1 cellular context compared by ENCODE assay signal in the genomic region with DNA sequence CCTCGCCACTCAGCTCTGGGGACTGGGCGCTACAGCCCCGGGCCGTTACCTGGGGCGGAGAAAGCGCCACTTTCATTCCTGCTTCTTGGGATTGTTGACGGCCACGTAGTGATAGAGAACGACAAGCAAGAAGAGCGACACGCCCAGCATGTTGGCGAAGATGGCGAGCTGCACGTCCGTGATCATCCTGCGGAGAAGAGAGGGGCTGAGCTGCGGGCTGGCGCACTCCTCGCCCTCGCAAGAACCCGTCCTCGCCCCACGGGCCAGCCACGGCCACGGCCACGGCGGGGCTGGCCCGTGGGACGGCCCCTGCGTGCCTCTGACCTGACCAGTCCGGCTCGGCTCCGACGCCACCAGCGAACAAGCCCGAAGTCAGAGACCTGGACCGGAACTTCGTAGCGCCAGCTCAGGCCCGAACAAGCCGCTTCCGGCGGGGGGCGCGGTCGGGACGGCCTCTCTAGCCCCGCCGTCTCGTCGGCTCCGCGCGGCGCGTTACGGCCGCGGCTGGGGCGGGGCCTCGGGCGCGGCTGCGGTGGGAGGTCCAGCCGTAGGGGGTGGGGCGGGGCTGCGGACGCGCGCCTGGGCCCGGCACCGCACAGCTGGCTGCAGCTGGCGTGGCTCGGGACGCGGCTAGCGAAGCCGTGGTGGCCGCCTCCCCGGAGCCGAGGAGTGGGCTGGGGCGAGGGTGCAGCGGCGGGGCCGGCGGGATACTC.
TF ChIP-seq lines count a peak whose summit lies in the region.

TSS of gene OST4 (minus strand) at position 378 of the 713 bp plus-strand sequence.

TF ChIP-seq in K562, 482 proteins besides CTCF, POLR2A, EP300 and RAD21 (continued from another document and continues in another):
- TF ChIP-seq, protein P1, sequence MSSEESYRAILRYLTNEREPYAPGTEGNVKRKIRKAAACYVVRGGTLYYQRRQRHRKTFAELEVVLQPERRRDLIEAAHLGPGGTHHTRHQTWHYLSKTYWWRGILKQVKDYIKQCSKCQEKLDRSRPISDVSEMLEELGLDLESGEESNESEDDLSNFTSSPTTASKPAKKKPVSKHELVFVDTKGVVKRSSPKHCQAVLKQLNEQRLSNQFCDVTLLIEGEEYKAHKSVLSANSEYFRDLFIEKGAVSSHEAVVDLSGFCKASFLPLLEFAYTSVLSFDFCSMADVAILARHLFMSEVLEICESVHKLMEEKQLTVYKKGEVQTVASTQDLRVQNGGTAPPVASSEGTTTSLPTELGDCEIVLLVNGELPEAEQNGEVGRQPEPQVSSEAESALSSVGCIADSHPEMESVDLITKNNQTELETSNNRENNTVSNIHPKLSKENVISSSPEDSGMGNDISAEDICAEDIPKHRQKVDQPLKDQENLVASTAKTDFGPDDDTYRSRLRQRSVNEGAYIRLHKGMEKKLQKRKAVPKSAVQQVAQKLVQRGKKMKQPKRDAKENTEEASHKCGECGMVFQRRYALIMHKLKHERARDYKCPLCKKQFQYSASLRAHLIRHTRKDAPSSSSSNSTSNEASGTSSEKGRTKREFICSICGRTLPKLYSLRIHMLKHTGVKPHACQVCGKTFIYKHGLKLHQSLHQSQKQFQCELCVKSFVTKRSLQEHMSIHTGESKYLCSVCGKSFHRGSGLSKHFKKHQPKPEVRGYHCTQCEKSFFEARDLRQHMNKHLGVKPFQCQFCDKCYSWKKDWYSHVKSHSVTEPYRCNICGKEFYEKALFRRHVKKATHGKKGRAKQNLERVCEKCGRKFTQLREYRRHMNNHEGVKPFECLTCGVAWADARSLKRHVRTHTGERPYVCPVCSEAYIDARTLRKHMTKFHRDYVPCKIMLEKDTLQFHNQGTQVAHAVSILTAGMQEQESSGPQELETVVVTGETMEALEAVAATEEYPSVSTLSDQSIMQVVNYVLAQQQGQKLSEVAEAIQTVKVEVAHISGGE (CRISPR knock-in tag; IDR thresholded peaks at IDR 0.05) = peak in 1 of 3 experiments; percentile 87; a peak in 2 of 6 replicates
- TF ChIP-seq EHMT2 (IDR thresholded peaks at IDR 0.05) = no peak
- TF ChIP-seq, protein P2, sequence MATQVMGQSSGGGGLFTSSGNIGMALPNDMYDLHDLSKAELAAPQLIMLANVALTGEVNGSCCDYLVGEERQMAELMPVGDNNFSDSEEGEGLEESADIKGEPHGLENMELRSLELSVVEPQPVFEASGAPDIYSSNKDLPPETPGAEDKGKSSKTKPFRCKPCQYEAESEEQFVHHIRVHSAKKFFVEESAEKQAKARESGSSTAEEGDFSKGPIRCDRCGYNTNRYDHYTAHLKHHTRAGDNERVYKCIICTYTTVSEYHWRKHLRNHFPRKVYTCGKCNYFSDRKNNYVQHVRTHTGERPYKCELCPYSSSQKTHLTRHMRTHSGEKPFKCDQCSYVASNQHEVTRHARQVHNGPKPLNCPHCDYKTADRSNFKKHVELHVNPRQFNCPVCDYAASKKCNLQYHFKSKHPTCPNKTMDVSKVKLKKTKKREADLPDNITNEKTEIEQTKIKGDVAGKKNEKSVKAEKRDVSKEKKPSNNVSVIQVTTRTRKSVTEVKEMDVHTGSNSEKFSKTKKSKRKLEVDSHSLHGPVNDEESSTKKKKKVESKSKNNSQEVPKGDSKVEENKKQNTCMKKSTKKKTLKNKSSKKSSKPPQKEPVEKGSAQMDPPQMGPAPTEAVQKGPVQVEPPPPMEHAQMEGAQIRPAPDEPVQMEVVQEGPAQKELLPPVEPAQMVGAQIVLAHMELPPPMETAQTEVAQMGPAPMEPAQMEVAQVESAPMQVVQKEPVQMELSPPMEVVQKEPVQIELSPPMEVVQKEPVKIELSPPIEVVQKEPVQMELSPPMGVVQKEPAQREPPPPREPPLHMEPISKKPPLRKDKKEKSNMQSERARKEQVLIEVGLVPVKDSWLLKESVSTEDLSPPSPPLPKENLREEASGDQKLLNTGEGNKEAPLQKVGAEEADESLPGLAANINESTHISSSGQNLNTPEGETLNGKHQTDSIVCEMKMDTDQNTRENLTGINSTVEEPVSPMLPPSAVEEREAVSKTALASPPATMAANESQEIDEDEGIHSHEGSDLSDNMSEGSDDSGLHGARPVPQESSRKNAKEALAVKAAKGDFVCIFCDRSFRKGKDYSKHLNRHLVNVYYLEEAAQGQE (CRISPR knock-in tag; IDR thresholded peaks at IDR 0.05; ENCODE audit: low read depth) = no peak
- TF ChIP-seq ZNF174 (CRISPR knock-in tag; IDR thresholded peaks at IDR 0.05) = no peak
- no peak for TF ChIP-seq PTBP1 (IDR thresholded peaks at IDR 0.05; ENCODE audit: low read depth, low read length)
- TF ChIP-seq KAT8 (IDR thresholded peaks at IDR 0.05; ENCODE audit: low read depth) = no peak
- TF ChIP-seq HMBOX1 (IDR thresholded peaks at IDR 0.05) = no peak
- no peak for TF ChIP-seq FUS (optimal IDR thresholded peaks at IDR 0.05; ENCODE audit: low read depth, low read length)
- TF ChIP-seq HLTF (IDR thresholded peaks at IDR 0.05) = no peak
- peak; percentile 90 for TF ChIP-seq GABPB1 (CRISPR knock-in tag; IDR thresholded peaks at IDR 0.05)
- TF ChIP-seq PHF20 (IDR thresholded peaks at IDR 0.05; ENCODE audit: partially characterized antibody) = peak; percentile 59
- no peak for TF ChIP-seq ZNF512 (tag; IDR thresholded peaks at IDR 0.05)
- TF ChIP-seq ZNF445 (CRISPR knock-in tag; IDR thresholded peaks at IDR 0.05; ENCODE audit: low read depth) = no peak
- TF ChIP-seq TRIM25 (IDR thresholded peaks at IDR 0.05; ENCODE audit: borderline replicate concordance) = no peak
- TF ChIP-seq, protein P3, sequence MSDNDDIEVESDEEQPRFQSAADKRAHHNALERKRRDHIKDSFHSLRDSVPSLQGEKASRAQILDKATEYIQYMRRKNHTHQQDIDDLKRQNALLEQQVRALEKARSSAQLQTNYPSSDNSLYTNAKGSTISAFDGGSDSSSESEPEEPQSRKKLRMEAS (CRISPR knock-in tag; IDR thresholded peaks at IDR 0.05) = peak; percentile 20; the same call in 1 of the 2 replicates
- no peak for TF ChIP-seq ZFP1 (CRISPR knock-in tag; IDR thresholded peaks at IDR 0.05)
- TF ChIP-seq LCOR (CRISPR knock-in tag; IDR thresholded peaks at IDR 0.05) = no peak
- no peak for TF ChIP-seq XRCC4 (IDR thresholded peaks at IDR 0.05; ENCODE audit: extremely low read depth, insufficient read depth, insufficient read length)
- no peak for TF ChIP-seq NFATC3 (IDR thresholded peaks at IDR 0.05)
- TF ChIP-seq HDAC6 (IDR thresholded peaks at IDR 0.05; ENCODE audit: low read depth, low read length) = no peak
- no peak for TF ChIP-seq PCBP2 (IDR thresholded peaks at IDR 0.05; ENCODE audit: low read depth, low read length, poor library complexity, severe bottlenecking)
- TF ChIP-seq, protein P4, sequence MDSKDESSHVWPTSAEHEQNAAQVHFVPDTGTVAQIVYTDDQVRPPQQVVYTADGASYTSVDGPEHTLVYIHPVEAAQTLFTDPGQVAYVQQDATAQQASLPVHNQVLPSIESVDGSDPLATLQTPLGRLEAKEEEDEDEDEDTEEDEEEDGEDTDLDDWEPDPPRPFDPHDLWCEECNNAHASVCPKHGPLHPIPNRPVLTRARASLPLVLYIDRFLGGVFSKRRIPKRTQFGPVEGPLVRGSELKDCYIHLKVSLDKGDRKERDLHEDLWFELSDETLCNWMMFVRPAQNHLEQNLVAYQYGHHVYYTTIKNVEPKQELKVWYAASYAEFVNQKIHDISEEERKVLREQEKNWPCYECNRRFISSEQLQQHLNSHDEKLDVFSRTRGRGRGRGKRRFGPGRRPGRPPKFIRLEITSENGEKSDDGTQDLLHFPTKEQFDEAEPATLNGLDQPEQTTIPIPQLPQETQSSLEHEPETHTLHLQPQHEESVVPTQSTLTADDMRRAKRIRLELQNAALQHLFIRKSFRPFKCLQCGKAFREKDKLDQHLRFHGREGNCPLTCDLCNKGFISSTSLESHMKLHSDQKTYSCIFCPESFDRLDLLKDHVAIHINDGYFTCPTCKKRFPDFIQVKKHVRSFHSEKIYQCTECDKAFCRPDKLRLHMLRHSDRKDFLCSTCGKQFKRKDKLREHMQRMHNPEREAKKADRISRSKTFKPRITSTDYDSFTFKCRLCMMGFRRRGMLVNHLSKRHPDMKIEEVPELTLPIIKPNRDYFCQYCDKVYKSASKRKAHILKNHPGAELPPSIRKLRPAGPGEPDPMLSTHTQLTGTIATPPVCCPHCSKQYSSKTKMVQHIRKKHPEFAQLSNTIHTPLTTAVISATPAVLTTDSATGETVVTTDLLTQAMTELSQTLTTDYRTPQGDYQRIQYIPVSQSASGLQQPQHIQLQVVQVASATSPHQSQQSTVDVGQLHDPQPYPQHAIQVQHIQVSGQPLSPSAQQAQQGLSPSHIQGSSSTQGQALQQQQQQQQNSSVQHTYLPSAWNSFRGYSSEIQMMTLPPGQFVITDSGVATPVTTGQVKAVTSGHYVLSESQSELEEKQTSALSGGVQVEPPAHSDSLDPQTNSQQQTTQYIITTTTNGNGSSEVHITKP (IDR thresholded peaks at IDR 0.05; ENCODE audit: partially characterized antibody) = no peak
- no peak for TF ChIP-seq ZNF518B (CRISPR knock-in tag; IDR thresholded peaks at IDR 0.05)
- no peak for TF ChIP-seq NR4A1 (CRISPR knock-in tag; IDR thresholded peaks at IDR 0.05)
- no peak for TF ChIP-seq NR4A1 (tag; IDR thresholded peaks at IDR 0.05)
- TF ChIP-seq ZNF282 (CRISPR knock-in tag; IDR thresholded peaks at IDR 0.05) = no peak
- no peak for TF ChIP-seq CSDE1 (IDR thresholded peaks at IDR 0.05)
- TF ChIP-seq TRIM24 (IDR thresholded peaks at IDR 0.05) = no peak
- no peak for TF ChIP-seq LARP7 (IDR thresholded peaks at IDR 0.05)
- no peak for TF ChIP-seq ELF1 (tag; IDR thresholded peaks at IDR 0.05)
- TF ChIP-seq ZNF395 (CRISPR knock-in tag; IDR thresholded peaks at IDR 0.05) = no peak
- TF ChIP-seq POLR3G (IDR thresholded peaks at IDR 0.05; ENCODE audit: extremely low read depth, insufficient read length, insufficient replicate concordance) = no peak
- TF ChIP-seq COPS2 (conservative IDR thresholded peaks at IDR 0.05) = no peak
- no peak for TF ChIP-seq ZNF134 (CRISPR knock-in tag; conservative IDR thresholded peaks at IDR 0.05)
- TF ChIP-seq, protein P5, sequence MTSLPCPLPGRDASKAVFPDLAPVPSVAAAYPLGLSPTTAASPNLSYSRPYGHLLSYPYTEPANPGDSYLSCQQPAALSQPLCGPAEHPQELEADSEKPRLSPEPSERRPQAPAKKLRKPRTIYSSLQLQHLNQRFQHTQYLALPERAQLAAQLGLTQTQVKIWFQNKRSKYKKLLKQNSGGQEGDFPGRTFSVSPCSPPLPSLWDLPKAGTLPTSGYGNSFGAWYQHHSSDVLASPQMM (CRISPR knock-in tag; IDR thresholded peaks at IDR 0.05) = no peak
